In genomic region chr19:50353487-50353880, GRCh38 we compare ENCODE assay signal across 11 cellular contexts. TPM values are rescaled to one million over a fixed set of nuclear protein-coding genes. Genes with fewer than 3 reads are reported as not detected.
A peak's percentile ranks its signal among the peaks of the same experiment; 100 is the strongest.
DNase-seq lines count a peak whose midpoint lies in the region; ATAC-seq, FAIRE-seq and TF ChIP-seq lines count a peak whose summit lies in the region.
"Not testable (repeated sequence)": the region's sequence is repeated elsewhere in the genome, so short reads cannot be mapped to it uniquely, and the experiment has no call there.
"Had no signal": no experiment of that assay in that cellular context is flagged by ENCODE, and none has a peak within 500 bp of the region (broad histone marks: within the 10 kb centered on the region; RNA-seq: fewer than 3 reads in every experiment).

No MANE protein-coding gene starts in this region.

- not testable (repeated sequence) for TF ChIP-seq POLR2A in K562 (conservative IDR thresholded peaks at IDR 0.05)

- not testable (repeated sequence) for H3K9me3 Mint-ChIP-seq in chondrocyte (ENCODE audit: low read depth)

- not testable (repeated sequence) for ATAC-seq in K562, lower lobe of right lung, upper lobe of right lung

- not testable (repeated sequence) for H3K4me3 Mint-ChIP-seq in chondrocyte (ENCODE audit: unreplicated experiment)

- H2AFZ ChIP-seq in K562 (ENCODE audit: low read depth, low read length), result not testable (repeated sequence)

- H3K9me3 ChIP-seq in K562 (replicated peaks; ENCODE audit: control insufficient read depth, insufficient read depth, low read depth, low read length); lower lobe of right lung; upper lobe of right lung: not testable (repeated sequence)

- POLR2A ChIA-PET in K562 (lab: Yijun Ruan, JAX), result interaction anchor here (1.5 kb wide), 1 partner anchor 10 kb away, joined by 6 read pairs; no protein-coding TSS in a partner anchor

- not testable (repeated sequence) for H3K27ac ChIP-seq in K562 (ENCODE audit: extremely low read depth, low read depth, low read length); lower lobe of right lung; upper lobe of right lung

- not testable (repeated sequence) for DNase-seq in K562 (ENCODE audit: extremely low read depth in 1 of 4, low spot score in 3 of 4)
- DNase-seq in chondrocyte (ENCODE audit: low spot score), result peak; percentile 15
- peak; percentile 28 for DNase-seq in lower lobe of right lung
- DNase-seq in posterior vena cava (ENCODE audit: low spot score), result peak; percentile 40
- peak; percentile 19 for DNase-seq in upper lobe of right lung

- not testable (repeated sequence) for H3K27ac Mint-ChIP-seq in chondrocyte (ENCODE audit: unreplicated experiment)

- intact Hi-C loops in K562 (cut with micrococcal nuclease); lower lobe of right lung (cut with DNase I); upper lobe of right lung (cut with DNase I): not testable (repeated sequence)
- intact Hi-C loops in posterior vena cava (cut with DNase I), result loop anchor here in 1 of 2 donors (10.0 kb wide), 1 partner anchor 431 kb away; no protein-coding TSS in a partner anchor

- H4K20me1 ChIP-seq in K562 (replicated peaks; ENCODE audit: control insufficient read depth, insufficient read depth, low read length), result not testable (repeated sequence)

- not testable (repeated sequence) for TF ChIP-seq EP300 in K562 (IDR thresholded peaks at IDR 0.05; ENCODE audit: low read length)

- WGBS in K562 (ENCODE audit: insufficient coverage, low coverage, missing lambda C conversion rate), result 56% methylated on average over 7 of the region's 7 CpGs

- not testable (repeated sequence) for H3K36me3 ChIP-seq in K562 (ENCODE audit: control insufficient read depth, insufficient read depth, low read length); lower lobe of right lung; upper lobe of right lung

- not testable (repeated sequence) for TF ChIP-seq RAD21 in K562 (CRISPR knock-in tag; conservative IDR thresholded peaks at IDR 0.05 in 1 of 2, IDR thresholded peaks at IDR 0.05 in 1 of 2)

- H3K79me2 ChIP-seq in K562 (ENCODE audit: control insufficient read depth, insufficient read depth, low read length), result not testable (repeated sequence)

- CTCF ChIA-PET in K562 (lab: Yijun Ruan, JAX; ENCODE audit: low intra/inter-chr PET ratio), result not testable (repeated sequence)

- BruUV-seq in K562 (replicated peaks; lab: Mats Ljungman, UMichigan), result not testable (repeated sequence)

- TF ChIP-seq CTCF in K562 (IDR thresholded peaks at IDR 0.05 in 2 of 3, conservative IDR thresholded peaks at IDR 0.05 in 1 of 3; ENCODE audit: insufficient read depth in 2 of 3, low read depth in 1 of 3, low read length in 3 of 3); chondrocyte (IDR thresholded peaks at IDR 0.05); lower lobe of right lung (IDR thresholded peaks at IDR 0.05); upper lobe of right lung (IDR thresholded peaks at IDR 0.05): not testable (repeated sequence)

- peaks cover 13% of the 10 kb centered on the region for H3K4me1 Mint-ChIP-seq in chondrocyte (ENCODE audit: low read depth)

- in situ Hi-C loops in K562 (cut with MboI), result loop anchor here (10.0 kb wide), 1 partner anchor 431 kb away; no protein-coding TSS in a partner anchor

- H3K27me3 Mint-ChIP-seq in chondrocyte (ENCODE audit: low read depth), result not testable (repeated sequence)

- H3K9ac ChIP-seq in K562 (ENCODE audit: insufficient read depth in 1 of 2, low read depth in 2 of 2, low read length in 2 of 2), result not testable (repeated sequence)

- peaks cover 8 to 25% of the 10 kb centered on the region in 2 experiments; a peak in 4 of 5 replicates for H3K4me1 ChIP-seq in K562 (replicated peaks in 1 of 2; ENCODE audit: control insufficient read depth in 2 of 2, insufficient read depth in 2 of 2, low read length in 2 of 2)
- H3K4me1 ChIP-seq in lower lobe of right lung, result peaks cover 14% of the 10 kb centered on the region
- not testable (repeated sequence) for H3K4me1 ChIP-seq in upper lobe of right lung

- H3K4me2 ChIP-seq in K562 (ENCODE audit: insufficient read depth, low read length), result not testable (repeated sequence)

- not testable (repeated sequence) for FAIRE-seq in K562 (lab: Jason Lieb, UNC)

- not testable (repeated sequence) for H3K9me1 ChIP-seq in K562 (ENCODE audit: control insufficient read depth, insufficient read depth, low read length)

- H3K27me3 ChIP-seq in K562 (ENCODE audit: control insufficient read depth in 2 of 2, insufficient read depth in 2 of 2, low read length in 2 of 2); lower lobe of right lung (ENCODE audit: low read depth); upper lobe of right lung: not testable (repeated sequence)

- not testable (repeated sequence) for H3K36me3 Mint-ChIP-seq in chondrocyte (ENCODE audit: low read depth)

- not testable (repeated sequence) for H3K4me3 ChIP-seq in K562, lower lobe of right lung, upper lobe of right lung

RNA-seq across cellular contexts. Expression of gene NAPSA, which starts 12.0 kb away (rescaled TPM):
- 3.9 and 8.3 TPM in 2 replicates for total RNA-seq in K562 (2011; cell fraction: chromatin; rRNA removed; ENCODE audit: low replicate concordance)
- 5.0 and 5.5 TPM in 2 replicates for total RNA-seq in K562 (2011; cell fraction: nucleolus; rRNA removed)
- 3.6 and 5.6 TPM in 2 replicates for total RNA-seq in K562 (2011; cell fraction: nucleoplasm; rRNA removed)
- total RNA-seq in K562 (2014; rRNA removed), result 0.41 and 0.78 TPM in 2 replicates
- 0.45 and 0.65 TPM in 2 replicates for total RNA-seq in K562 (2014; rRNA removed; fragmentation: Illumina TruSeq; extraction: Trizol)
- 0.45 and 0.76 TPM in 2 replicates for total RNA-seq in K562 (2015; rRNA removed; fragmentation: Illumina TruSeq; extraction: Trizol)
- total RNA-seq in K562 (2021), result 1.9 and 2.3 TPM in 2 replicates
- polyA plus RNA-seq in K562 (2011; rRNA removed), result 1.2 and 1.9 TPM in 2 replicates
- polyA plus RNA-seq in K562 (2011; cell fraction: cytosol; rRNA removed), result 1.4 and 1.9 TPM in 2 replicates
- 11.3 and 12.5 TPM in 2 replicates for polyA plus RNA-seq in K562 (2011; cell fraction: nucleus; rRNA removed)
- polyA plus RNA-seq in K562 (2012), result 2.0 and 3.0 TPM in 2 replicates
- polyA plus RNA-seq in K562 (2014; fragmentation: Illumina TruSeq; extraction: Trizol), result 0.89 and 1.1 TPM in 2 replicates
- under 1 TPM; 0.25 to 0.49 TPM for polyA plus RNA-seq in K562 (2014; fragmentation: Nextera tagmentation; extraction: Ambion mirVana)
- 0.69 and 1.6 TPM in 2 replicates for polyA plus RNA-seq in K562 (2014; rRNA removed)
- 0.42 and 0.57 TPM in 2 replicates for polyA minus RNA-seq in K562 (2011; rRNA and poly(A)+ RNA removed)
- polyA minus RNA-seq in K562 (2011; cell fraction: cytosol; rRNA and poly(A)+ RNA removed), result 1.5 TPM in 1 of 2 replicates, not detected in the other
- polyA minus RNA-seq in K562 (2011; cell fraction: nucleus; rRNA and poly(A)+ RNA removed), result 2.0 and 2.2 TPM in 2 replicates
- 0.27 to 0.74 TPM (median 0.55 TPM) in 3 replicates for total RNA-seq in chondrocyte
- 1,633 TPM for total RNA-seq in lower lobe of right lung
- under 1 TPM; 0.33 to 0.37 TPM for total RNA-seq in posterior vena cava
- 1,895 TPM for total RNA-seq in upper lobe of right lung
- total RNA-seq: Daoy had no signal

RNA-seq across cellular contexts. Expression of gene NR1H2, which starts 22.8 kb away (rescaled TPM):
- total RNA-seq in K562 (2011; cell fraction: chromatin; rRNA removed; ENCODE audit: low replicate concordance), result 31.6 and 83.2 TPM in 2 replicates
- 66.3 and 72.5 TPM in 2 replicates for total RNA-seq in K562 (2011; cell fraction: nucleolus; rRNA removed)
- 41.0 and 45.6 TPM in 2 replicates for total RNA-seq in K562 (2011; cell fraction: nucleoplasm; rRNA removed)
- 51.4 and 68.1 TPM in 2 replicates for total RNA-seq in K562 (2014; rRNA removed)
- total RNA-seq in K562 (2014; rRNA removed; fragmentation: Illumina TruSeq; extraction: Trizol), result 10.6 and 12.3 TPM in 2 replicates
- 32.9 and 35.0 TPM in 2 replicates for total RNA-seq in K562 (2015; rRNA removed; fragmentation: Illumina TruSeq; extraction: Trizol)
- total RNA-seq in K562 (2021), result 56.7 and 58.2 TPM in 2 replicates
- polyA plus RNA-seq in K562 (2011; rRNA removed), result 24.0 and 37.5 TPM in 2 replicates
- polyA plus RNA-seq in K562 (2011; cell fraction: cytosol; rRNA removed), result 42.2 and 70.3 TPM in 2 replicates
- 71.7 and 110 TPM in 2 replicates for polyA plus RNA-seq in K562 (2011; cell fraction: nucleus; rRNA removed)
- polyA plus RNA-seq in K562 (2012), result 51.4 and 65.3 TPM in 2 replicates
- 23.8 and 51.0 TPM in 2 replicates for polyA plus RNA-seq in K562 (2014; fragmentation: Illumina TruSeq; extraction: Trizol)
- polyA plus RNA-seq in K562 (2014; fragmentation: Nextera tagmentation; extraction: Ambion mirVana), result 1 to 10 TPM in 1 of 2 experiments, under 1 TPM in 1; 0.11 to 1.5 TPM
- 61.9 and 73.8 TPM in 2 replicates for polyA plus RNA-seq in K562 (2014; rRNA removed)
- polyA minus RNA-seq in K562 (2011; rRNA and poly(A)+ RNA removed), result 12.7 and 17.8 TPM in 2 replicates
- 15.7 and 17.4 TPM in 2 replicates for polyA minus RNA-seq in K562 (2011; cell fraction: cytosol; rRNA and poly(A)+ RNA removed)
- 28.8 and 37.7 TPM in 2 replicates for polyA minus RNA-seq in K562 (2011; cell fraction: nucleus; rRNA and poly(A)+ RNA removed)
- total RNA-seq in chondrocyte, result 47.7 to 48.9 TPM (median 48.3 TPM) in 3 replicates
- total RNA-seq in lower lobe of right lung, result 100 TPM
- 10 to 100 TPM; 65.0 to 82.3 TPM for total RNA-seq in posterior vena cava
- 101 TPM for total RNA-seq in upper lobe of right lung

RNA-seq across cellular contexts. Expression of gene KCNC3, which starts 24.3 kb away (rescaled TPM):
- 19.8 and 38.5 TPM in 2 replicates for total RNA-seq in K562 (2011; cell fraction: chromatin; rRNA removed; ENCODE audit: low replicate concordance)
- 17.0 and 18.4 TPM in 2 replicates for total RNA-seq in K562 (2011; cell fraction: nucleolus; rRNA removed)
- 18.8 and 48.6 TPM in 2 replicates for total RNA-seq in K562 (2011; cell fraction: nucleoplasm; rRNA removed)
- total RNA-seq in K562 (2014; rRNA removed) (1.8 and 4.0 TPM in 2 replicates), K562 (2014; rRNA removed; fragmentation: Illumina TruSeq; extraction: Trizol) (1.4 and 1.7 TPM in 2 replicates), K562 (2015; rRNA removed; fragmentation: Illumina TruSeq; extraction: Trizol) (2.1 and 3.0 TPM in 2 replicates), K562 (2021) (20.2 and 26.2 TPM in 2 replicates), chondrocyte (4.9 to 9.3 TPM (median 8.9 TPM) in 3 replicates), lower lobe of right lung (11.1 TPM), posterior vena cava (under 1 TPM; 0.83 to 0.90 TPM), upper lobe of right lung (12.8 TPM)
- polyA plus RNA-seq in K562 (2011; rRNA removed) (2.0 and 3.7 TPM in 2 replicates), K562 (2014; fragmentation: Illumina TruSeq; extraction: Trizol) (14.9 and 16.4 TPM in 2 replicates), K562 (2014; fragmentation: Nextera tagmentation; extraction: Ambion mirVana) (under 1 TPM; 0.03 to 0.06 TPM), K562 (2014; rRNA removed) (13.2 and 14.2 TPM in 2 replicates)
- polyA plus RNA-seq in K562 (2011; cell fraction: cytosol; rRNA removed), result 2.0 and 2.7 TPM in 2 replicates
- 12.7 and 28.1 TPM in 2 replicates for polyA plus RNA-seq in K562 (2011; cell fraction: nucleus; rRNA removed)
- 10.3 and 13.2 TPM in 2 replicates for polyA plus RNA-seq in K562 (2012)
- polyA minus RNA-seq in K562 (2011; rRNA and poly(A)+ RNA removed), result 1.2 and 2.0 TPM in 2 replicates
- polyA minus RNA-seq in K562 (2011; cell fraction: cytosol; rRNA and poly(A)+ RNA removed), result 8.9 and 10.9 TPM in 2 replicates
- polyA minus RNA-seq in K562 (2011; cell fraction: nucleus; rRNA and poly(A)+ RNA removed), result 7.8 and 7.9 TPM in 2 replicates
- total RNA-seq: A172 had no signal
- polyA plus RNA-seq: AG04450; CD4-positive, alpha-beta memory T cell; CD4-positive, CD25-positive, alpha-beta regulatory T cell; CD8-positive, alpha-beta memory T cell had no signal

RNA-seq across cellular contexts. Expression of gene POLD1, which starts 30.7 kb away (rescaled TPM):
- total RNA-seq in K562 (2011; cell fraction: chromatin; rRNA removed; ENCODE audit: low replicate concordance), result 79.9 and 373 TPM in 2 replicates
- total RNA-seq in K562 (2011; cell fraction: nucleolus; rRNA removed), result 460 and 477 TPM in 2 replicates
- total RNA-seq in K562 (2011; cell fraction: nucleoplasm; rRNA removed), result 147 and 179 TPM in 2 replicates
- total RNA-seq in K562 (2014; rRNA removed), result 258 and 338 TPM in 2 replicates
- 15.3 and 28.3 TPM in 2 replicates for total RNA-seq in K562 (2014; rRNA removed; fragmentation: Illumina TruSeq; extraction: Trizol)
- total RNA-seq in K562 (2015; rRNA removed; fragmentation: Illumina TruSeq; extraction: Trizol), result 89.4 and 95.2 TPM in 2 replicates
- total RNA-seq in K562 (2021), result 296 and 312 TPM in 2 replicates
- polyA plus RNA-seq in K562 (2011; rRNA removed), result 45.2 and 88.6 TPM in 2 replicates
- 86.2 and 222 TPM in 2 replicates for polyA plus RNA-seq in K562 (2011; cell fraction: cytosol; rRNA removed)
- polyA plus RNA-seq in K562 (2011; cell fraction: nucleus; rRNA removed), result 460 and 607 TPM in 2 replicates
- polyA plus RNA-seq in K562 (2012), result 164 and 224 TPM in 2 replicates
- polyA plus RNA-seq in K562 (2014; fragmentation: Illumina TruSeq; extraction: Trizol), result 47.8 and 97.9 TPM in 2 replicates
- polyA plus RNA-seq in K562 (2014; fragmentation: Nextera tagmentation; extraction: Ambion mirVana), result 1 to 10 TPM; 1.3 to 6.4 TPM
- polyA plus RNA-seq in K562 (2014; rRNA removed), result 161 and 163 TPM in 2 replicates
- 33.3 and 52.7 TPM in 2 replicates for polyA minus RNA-seq in K562 (2011; rRNA and poly(A)+ RNA removed)
- polyA minus RNA-seq in K562 (2011; cell fraction: cytosol; rRNA and poly(A)+ RNA removed), result 165 and 236 TPM in 2 replicates
- 166 and 171 TPM in 2 replicates for polyA minus RNA-seq in K562 (2011; cell fraction: nucleus; rRNA and poly(A)+ RNA removed)
- total RNA-seq in chondrocyte, result 15.7 to 37.2 TPM (median 15.8 TPM) in 3 replicates
- 35.1 TPM for total RNA-seq in lower lobe of right lung
- total RNA-seq in posterior vena cava, result 10 to 100 TPM; 10.4 to 12.3 TPM
- total RNA-seq in upper lobe of right lung, result 34.4 TPM

Comparison
In these comparisons a context has a peak if more than half of its experiments do, and no peak if none do; other contexts are left out.
1. RNA of gene NAPSA, which starts 12.0 kb away (total RNA-seq): 1,895 TPM in upper lobe of right lung (single experiment) and 1,633 TPM in lower lobe of right lung (single experiment); 0.41 to 8.3 TPM in K562, 0.27 to 0.74 TPM in chondrocyte and 0.33 to 0.37 TPM in posterior vena cava; every median in the first group is over 100 times any median in the second.